Comparison of ENCODE assay signal across 26 cellular contexts in genomic region chr1:113265196-113265595, GRCh38.
"Had no signal": no experiment of that assay in that cellular context is flagged by ENCODE, and none has a peak within 500 bp of the region (broad histone marks: within the 10 kb centered on the region; RNA-seq: fewer than 3 reads in every experiment).

No MANE protein-coding gene starts in this region.

- H3K27ac ChIP-seq: stomach, suprapubic skin, testis, thoracic aorta, thyroid gland, tibial artery, tibial nerve, transverse colon, upper lobe of left lung, upper lobe of right lung, uterus, vagina had no signal

- DNase-seq: stimulated activated CD4-positive, alpha-beta T cell treated with anti-CD3 and anti-CD28 coated beads, Interleukin-2, amount 100 ng/mL, for 48 hours; stimulated activated CD4-positive, alpha-beta T cell treated with anti-CD3 and anti-CD28 coated beads, Interleukin-4, amount 100 ng/mL, for 1 hour; stimulated activated CD4-positive, alpha-beta T cell treated with anti-CD3 and anti-CD28 coated beads, Interleukin-4, amount 100 ng/mL, for 24 hours; stimulated activated CD4-positive, alpha-beta T cell treated with anti-CD3 and anti-CD28 coated beads, Interleukin-4, amount 100 ng/mL, for 4 hours; stimulated activated CD8-positive, alpha-beta memory T cell treated with anti-CD3 and anti-CD28 coated beads, Interleukin-4, amount 100 ng/mL, for 48 hours; stimulated activated naive B cell treated with anti-CD40 and anti-IgM and Interleukin-4, amounts not matched to agents 10 μg/mL and 1 μg/mL and 100 μg/mL, for 72 hours; stimulated activated naive CD4-positive, alpha-beta T cell; stimulated activated naive CD4-positive, alpha-beta T cell treated with Interleukin-2 at 50 U/mL for 16 hours; stimulated activated naive CD8-positive, alpha-beta T cell treated with anti-CD3 and anti-CD28 coated beads, Interleukin-15, amount 100 ng/mL, for 72 hours; stimulated activated naive CD8-positive, alpha-beta T cell treated with anti-CD3 and anti-CD28 coated beads, Interleukin-15, Interleukin-2, amounts not matched to agents 100 U/mL and 50 U/mL, for 24 hours; stomach; substantia nigra; testis; thyroid gland; tibial artery; transverse colon; upper lobe of left lung; upper lobe of right lung; uterus had no signal

- ATAC-seq: stimulated activated effector memory CD8-positive, alpha-beta T cell treated with anti-CD3 and anti-CD28 coated beads, Interleukin-12 subunit alpha, Interleukin-12 subunit beta, amount 100 ng/mL, for 72 hours; stimulated activated memory B cell treated with anti-CD40 and anti-IgM and Interleukin-4, amounts not matched to agents 10 μg/mL and 1 μg/mL and 100 μg/mL, for 72 hours; stimulated activated naive B cell treated with anti-CD40 and anti-IgM and Interleukin-4, amounts not matched to agents 10 μg/mL and 1 μg/mL and 100 μg/mL, for 72 hours; stimulated activated naive CD8-positive, alpha-beta T cell treated with anti-CD3 and anti-CD28 coated beads, Interleukin-15, amount 100 ng/mL, for 72 hours; stimulated activated naive CD8-positive, alpha-beta T cell treated with anti-CD3 and anti-CD28 coated beads, Interleukin-15, Interleukin-2, amounts not matched to agents 100 U/mL and 50 U/mL, for 24 hours; upper lobe of right lung had no signal

- FAIRE-seq: urothelium cell line had no signal

- H3K4me3 ChIP-seq: stomach, suprapubic skin, testis, thoracic aorta, thyroid gland, tibial artery, tibial nerve, transverse colon, upper lobe of left lung, upper lobe of right lung, uterus, vagina had no signal

- H3K27me3 ChIP-seq: stomach, suprapubic skin, testis, thyroid gland, tibial artery, tibial nerve, transverse colon, upper lobe of left lung, upper lobe of right lung, uterus, vagina had no signal

- H3K36me3 ChIP-seq: stomach, suprapubic skin, thoracic aorta, thyroid gland, tibial artery, tibial nerve, transverse colon, upper lobe of left lung, upper lobe of right lung, uterus, vagina had no signal

- H3K4me1 ChIP-seq: stomach, suprapubic skin, testis, tibial artery, tibial nerve, upper lobe of left lung, upper lobe of right lung, uterus, vagina had no signal

- H3K9me3 ChIP-seq: stomach, suprapubic skin, testis, thoracic aorta, thyroid gland, tibial artery, tibial nerve, transverse colon, upper lobe of left lung, upper lobe of right lung, uterus, vagina had no signal
